20 cellular contexts compared by ENCODE assay signal in the genomic region with DNA sequence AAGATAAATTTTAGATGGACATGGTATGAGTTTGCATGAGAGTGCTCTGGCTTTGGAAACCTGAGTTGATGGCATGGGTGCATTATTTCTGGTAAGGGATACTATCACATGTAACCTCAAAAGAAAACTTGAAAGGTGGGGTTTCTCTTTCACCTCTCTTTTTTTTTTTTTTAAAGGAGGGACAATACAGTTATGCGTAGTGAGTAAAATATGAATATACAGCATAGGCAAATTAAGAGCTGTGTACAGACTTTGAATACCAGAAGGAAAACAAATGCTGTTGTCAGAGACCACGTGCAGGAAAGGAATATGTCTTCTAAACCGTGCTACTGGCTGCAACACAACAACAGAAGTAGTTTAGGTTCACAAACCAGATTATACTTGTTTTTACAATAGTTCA.
DNase-seq lines count a peak whose midpoint lies in the region; ATAC-seq and TF ChIP-seq lines count a peak whose summit lies in the region.
"Had no signal": no experiment of that assay in that cellular context is flagged by ENCODE, and none has a peak within 500 bp of the region (broad histone marks: within the 10 kb centered on the region; RNA-seq: fewer than 3 reads in every experiment).

No MANE protein-coding gene starts in this region.

- H3K4me3 ChIP-seq in dorsolateral prefrontal cortex, result no peak overlapping the region
- H3K4me3 ChIP-seq: thyroid gland had no signal

- H3K27ac Mint-ChIP-seq in stimulated activated naive CD8-positive, alpha-beta T cell treated with anti-CD3 and anti-CD28 coated beads, Interleukin-15, Interleukin-2, amounts not matched to agents 100 ng/mL and 50 ng/mL, for 24 hours, result peak overlapping the region; percentile 13
- H3K27ac Mint-ChIP-seq in immature natural killer cell, result peak overlapping the region in 2 of 6 donors; percentile 20 to 39
- H3K27ac Mint-ChIP-seq: natural killer cell treated with Interleukin-12 subunit alpha and Interleukin-12 subunit beta and Interleukin-15 and Interleukin-18, amount 100 ng/mL, for 72 hours had no signal

- no peak for DNase-seq in stimulated activated naive CD8-positive, alpha-beta T cell treated with anti-CD3 and anti-CD28 coated beads, Interleukin-15, Interleukin-2, amounts not matched to agents 100 U/mL and 50 U/mL, for 24 hours
- DNase-seq in NCI-H526 treated with DMSO at 0.1 percent for 48 hours (lab: John Stamatoyannopoulos, UW) (peak; percentile 76), dorsolateral prefrontal cortex (no peak), immature natural killer cell (no peak), amygdala (lab: John Stamatoyannopoulos, UW) (no peak)
- DNase-seq: activated effector memory CD4-positive, alpha-beta T cell treated with Interleukin-2 at 50 U/mL for 16 hours; aorta; effector CD4-positive, alpha-beta T cell; Karpas-422; left cardiac atrium; NCI-H2029; thyroid gland; WERI-Rb-1 had no signal

- no peaks in the 10 kb centered on the region for H3K9me3 Mint-ChIP-seq in stimulated activated naive CD8-positive, alpha-beta T cell treated with anti-CD3 and anti-CD28 coated beads, Interleukin-15, Interleukin-2, amounts not matched to agents 100 ng/mL and 50 ng/mL, for 24 hours
- no peaks in the 10 kb centered on the region for H3K9me3 Mint-ChIP-seq in immature natural killer cell
- H3K9me3 Mint-ChIP-seq: central memory CD8-positive, alpha-beta T cell; natural killer cell treated with Interleukin-12 subunit alpha and Interleukin-12 subunit beta and Interleukin-15 and Interleukin-18, amount 100 ng/mL, for 72 hours had no signal

- peaks cover 8% of the 10 kb centered on the region for H3K36me3 Mint-ChIP-seq in stimulated activated naive CD8-positive, alpha-beta T cell treated with anti-CD3 and anti-CD28 coated beads, Interleukin-15, Interleukin-2, amounts not matched to agents 100 ng/mL and 50 ng/mL, for 24 hours (ENCODE audit: low read depth)
- no peaks in the 10 kb centered on the region for H3K36me3 Mint-ChIP-seq in immature natural killer cell

- H3K4me1 Mint-ChIP-seq in stimulated activated naive CD8-positive, alpha-beta T cell treated with anti-CD3 and anti-CD28 coated beads, Interleukin-15, Interleukin-2, amounts not matched to agents 100 ng/mL and 50 ng/mL, for 24 hours (ENCODE audit: low read depth), result peaks cover 84% of the 10 kb centered on the region
- peaks cover 73 to 89% of the 10 kb centered on the region in 2 donors for H3K4me1 Mint-ChIP-seq in immature natural killer cell

- H3K27me3 ChIP-seq in dorsolateral prefrontal cortex, result no peaks in the 10 kb centered on the region
- H3K27me3 ChIP-seq: thyroid gland had no signal

- intact Hi-C loops in dorsolateral prefrontal cortex (cut with DNase I), result loop anchor here in 1 of 2 donors (5.0 kb wide), 1 partner anchor 48 kb away; no protein-coding TSS in a partner anchor

- no peak for TF ChIP-seq CTCF in dorsolateral prefrontal cortex (IDR thresholded peaks at IDR 0.05 in 54 of 56, conservative IDR thresholded peaks at IDR 0.05 in 2 of 56; ENCODE audit: low read depth in 1 of 56, partially characterized antibody in 56 of 56)

- no peak for ATAC-seq in stimulated activated naive CD8-positive, alpha-beta T cell treated with anti-CD3 and anti-CD28 coated beads, Interleukin-15, Interleukin-2, amounts not matched to agents 100 U/mL and 50 U/mL, for 24 hours
- ATAC-seq in GM18502 (IDR thresholded peaks at IDR 0.05; ENCODE audit: poor library complexity, unreplicated experiment), result no peak
- no peak for ATAC-seq in HG02642 (IDR thresholded peaks at IDR 0.05; ENCODE audit: poor library complexity, unreplicated experiment)
- ATAC-seq: esophagus mucosa; left cardiac atrium; natural killer cell treated with Interleukin-12 subunit alpha and Interleukin-12 subunit beta and Interleukin-15 and Interleukin-18, amount 100 ng/mL, for 72 hours; sciatic nerve had no signal

- H3K27me3 Mint-ChIP-seq in stimulated activated naive CD8-positive, alpha-beta T cell treated with anti-CD3 and anti-CD28 coated beads, Interleukin-15, Interleukin-2, amounts not matched to agents 100 ng/mL and 50 ng/mL, for 24 hours, result no peaks in the 10 kb centered on the region
- H3K27me3 Mint-ChIP-seq in immature natural killer cell (ENCODE audit: low read depth in 3 of 3), result peaks cover 0 to 1% (median 0%) of the 10 kb centered on the region in 3 donors
- H3K27me3 Mint-ChIP-seq: central memory CD8-positive, alpha-beta T cell; natural killer cell treated with Interleukin-12 subunit alpha and Interleukin-12 subunit beta and Interleukin-15 and Interleukin-18, amount 100 ng/mL, for 72 hours had no signal

- peak overlapping the region in 53 of 59 donors; percentile 2 to 93 (median 76) for H3K27ac ChIP-seq in dorsolateral prefrontal cortex
- H3K27ac ChIP-seq: thyroid gland, WERI-Rb-1 had no signal

- H3K4me3 Mint-ChIP-seq in stimulated activated naive CD8-positive, alpha-beta T cell treated with anti-CD3 and anti-CD28 coated beads, Interleukin-15, Interleukin-2, amounts not matched to agents 100 ng/mL and 50 ng/mL, for 24 hours, result no peak overlapping the region
- peak overlapping the region in 1 of 5 donors; percentile 5 for H3K4me3 Mint-ChIP-seq in immature natural killer cell
- H3K4me3 Mint-ChIP-seq: central memory CD8-positive, alpha-beta T cell; natural killer cell treated with Interleukin-12 subunit alpha and Interleukin-12 subunit beta and Interleukin-15 and Interleukin-18, amount 100 ng/mL, for 72 hours had no signal
